Comparison of ENCODE assay signal across 20 cellular contexts in genomic region chr2:48723125-48723524, GRCh38. TPM values are rescaled to one million over a fixed set of nuclear protein-coding genes. Genes with fewer than 3 reads are reported as not detected.
DNase-seq lines count a peak whose midpoint lies in the region; ATAC-seq and TF ChIP-seq lines count a peak whose summit lies in the region.
"Had no signal": no experiment of that assay in that cellular context is flagged by ENCODE, and none has a peak within 500 bp of the region (broad histone marks: within the 10 kb centered on the region; RNA-seq: fewer than 3 reads in every experiment).

No MANE protein-coding gene starts in this region.

- peak; percentile 57 for ATAC-seq in activated T-helper 17 cell treated with anti-CD3 and anti-CD28 coated beads, Interleukin-2, amount 50 U/mL, for 72 hours (replicated peaks)
- no peak for ATAC-seq in left colon

- no peak overlapping the region for H3K9ac ChIP-seq in fibroblast of lung (ENCODE audit: insufficient read depth, low read length)

- no peak overlapping the region for H3K4me2 ChIP-seq in fibroblast of lung (ENCODE audit: extremely low read depth, insufficient read depth, low read length)

- no peaks in the 10 kb centered on the region for H3K79me2 ChIP-seq in fibroblast of lung (ENCODE audit: control insufficient read depth, insufficient read depth, low read length)

- TF ChIP-seq CTCF in fibroblast of lung (conservative IDR thresholded peaks at IDR 0.05 in 1 of 2, IDR thresholded peaks at IDR 0.05 in 1 of 2; ENCODE audit: low read depth in 1 of 2, low read length in 2 of 2), result no peak

- H3K4me3 Mint-ChIP-seq in activated T-helper 17 cell treated with anti-CD3 and anti-CD28 coated beads, Interleukin-2, amount 50 U/mL, for 72 hours, result no peak overlapping the region
- H3K4me3 Mint-ChIP-seq: activated CD4-positive, alpha-beta T cell treated with anti-CD3 and anti-CD28 coated beads, Interleukin-2, amount 10 ng/mL, durations not matched to agents 7 days and 5 days; CD4-positive, CD25-positive, alpha-beta regulatory T cell had no signal

- in situ Hi-C loops in G401 (cut with HindIII; ENCODE audit: low sequenced_read_pairs), result no loop called here

- intact Hi-C loops in left colon (cut with DNase I, micrococcal nuclease), result no loop called here

- no peaks in the 10 kb centered on the region for H3K9me3 ChIP-seq in fibroblast of lung (ENCODE audit: control insufficient read depth, insufficient read depth, low read depth, low read length)
- H3K9me3 ChIP-seq in effector memory CD4-positive, alpha-beta T cell (ENCODE audit: control insufficient read depth, low read length), result no peaks in the 10 kb centered on the region
- H3K9me3 ChIP-seq: thoracic aorta had no signal

- H4K20me1 ChIP-seq in fibroblast of lung (ENCODE audit: control insufficient read depth, extremely low read depth, insufficient read depth, low read length), result no peaks in the 10 kb centered on the region

- H3K27me3 Mint-ChIP-seq in activated T-helper 17 cell treated with anti-CD3 and anti-CD28 coated beads, Interleukin-2, amount 50 U/mL, for 72 hours, result peaks cover 9% of the 10 kb centered on the region
- H3K27me3 Mint-ChIP-seq: activated CD4-positive, alpha-beta T cell treated with anti-CD3 and anti-CD28 coated beads, Interleukin-2, amount 10 ng/mL, durations not matched to agents 7 days and 5 days had no signal

- H3K9me3 Mint-ChIP-seq in activated T-helper 17 cell treated with anti-CD3 and anti-CD28 coated beads, Interleukin-2, amount 50 U/mL, for 72 hours, result no peaks in the 10 kb centered on the region
- H3K9me3 Mint-ChIP-seq: activated CD4-positive, alpha-beta T cell treated with anti-CD3 and anti-CD28 coated beads, Interleukin-2, amount 10 ng/mL, durations not matched to agents 7 days and 5 days had no signal

- peak overlapping the region; percentile 18 for H3K27ac ChIP-seq in fibroblast of lung (ENCODE audit: insufficient read depth, low read length)
- H3K27ac ChIP-seq in effector memory CD4-positive, alpha-beta T cell (ENCODE audit: insufficient read depth, low read length, poor library complexity, severe bottlenecking), result no peak overlapping the region
- H3K27ac ChIP-seq: thoracic aorta had no signal

- H3K4me3 ChIP-seq in fibroblast of lung (replicated peaks in 1 of 4; ENCODE audit: control extremely low read depth in 1 of 4, insufficient read depth in 1 of 4, low read depth in 3 of 4, low read length in 4 of 4), result no peak overlapping the region
- no peak overlapping the region for H3K4me3 ChIP-seq in effector memory CD4-positive, alpha-beta T cell (ENCODE audit: insufficient read depth, low read depth, low read length, poor library complexity, severe bottlenecking)
- H3K4me3 ChIP-seq: thoracic aorta had no signal

- DNase-seq in GM04503 (ENCODE audit: low read depth), result peak; percentile 77
- peak; percentile 76 to 93 for DNase-seq in fibroblast of lung (ENCODE audit: low read depth in 2 of 2)
- peak; percentile 86 for DNase-seq in renal cortical epithelial cell (ENCODE audit: low read depth)
- no peak for DNase-seq in effector memory CD4-positive, alpha-beta T cell
- DNase-seq in G401 (ENCODE audit: low spot score), result no peak
- DNase-seq in SK-N-DZ (ENCODE audit: low spot score), result no peak
- DNase-seq in left colon, result no peak
- DNase-seq: activated CD4-positive, alpha-beta T cell treated with anti-CD3 and anti-CD28 coated beads, Interleukin-2, amount 10 ng/mL, durations not matched to agents 7 days and 5 days; activated T-cell treated with anti-CD3 and anti-CD28 coated beads, Interleukin-2, amount 50 U/mL, for 1 hour; amygdala; CD4-positive, CD25-positive, alpha-beta regulatory T cell; NCI-H1092; NCI-H2171 treated with DMSO at 0.1 percent for 48 hours; SIG-M5; stimulated activated CD4-positive, alpha-beta T cell treated with anti-CD3 and anti-CD28 coated beads, Interleukin-15, amount 100 ng/mL, for 24 hours; T1000 had no signal

- H3K27ac Mint-ChIP-seq in activated T-helper 17 cell treated with anti-CD3 and anti-CD28 coated beads, Interleukin-2, amount 50 U/mL, for 72 hours, result no peak overlapping the region
- H3K27ac Mint-ChIP-seq: activated CD4-positive, alpha-beta T cell treated with anti-CD3 and anti-CD28 coated beads, Interleukin-2, amount 10 ng/mL, durations not matched to agents 7 days and 5 days; CD4-positive, CD25-positive, alpha-beta regulatory T cell had no signal

- H2AFZ ChIP-seq in fibroblast of lung (ENCODE audit: low read length), result no peak overlapping the region

- no peaks in the 10 kb centered on the region for H3K36me3 ChIP-seq in fibroblast of lung (ENCODE audit: control insufficient read depth, insufficient read depth, low read length)
- no peaks in the 10 kb centered on the region for H3K36me3 ChIP-seq in effector memory CD4-positive, alpha-beta T cell (ENCODE audit: control insufficient read depth, insufficient read depth, low read length)
- H3K36me3 ChIP-seq: thoracic aorta had no signal

- H3K27me3 ChIP-seq in fibroblast of lung (ENCODE audit: control insufficient read depth, insufficient read depth, low read length), result no peaks in the 10 kb centered on the region
- H3K27me3 ChIP-seq in effector memory CD4-positive, alpha-beta T cell (replicated peaks; ENCODE audit: control insufficient read depth, insufficient read depth, low read length, poor library complexity, severe bottlenecking), result no peaks in the 10 kb centered on the region

- no peaks in the 10 kb centered on the region for H3K4me1 Mint-ChIP-seq in activated T-helper 17 cell treated with anti-CD3 and anti-CD28 coated beads, Interleukin-2, amount 50 U/mL, for 72 hours
- H3K4me1 Mint-ChIP-seq: activated CD4-positive, alpha-beta T cell treated with anti-CD3 and anti-CD28 coated beads, Interleukin-2, amount 10 ng/mL, durations not matched to agents 7 days and 5 days; CD4-positive, CD25-positive, alpha-beta regulatory T cell had no signal

- H3K36me3 Mint-ChIP-seq in activated T-helper 17 cell treated with anti-CD3 and anti-CD28 coated beads, Interleukin-2, amount 50 U/mL, for 72 hours (ENCODE audit: low read depth), result no peaks in the 10 kb centered on the region
- H3K36me3 Mint-ChIP-seq: CD4-positive, CD25-positive, alpha-beta regulatory T cell had no signal

- H3K4me1 ChIP-seq in fibroblast of lung (ENCODE audit: control insufficient read depth, extremely low read depth, insufficient read depth, low read length), result peaks cover 3% of the 10 kb centered on the region
- no peaks in the 10 kb centered on the region for H3K4me1 ChIP-seq in effector memory CD4-positive, alpha-beta T cell (ENCODE audit: control insufficient read depth, insufficient read depth, low read length, poor library complexity, severe bottlenecking)

RNA-seq across cellular contexts. Expression of gene LHCGR, which starts 32.4 kb away (rescaled TPM):
- not detected for total RNA-seq in activated T-helper 17 cell treated with anti-CD3 and anti-CD28 coated beads, Interleukin-2, amount 50 U/mL, for 72 hours
- total RNA-seq in fibroblast of lung (not detected in 2 replicates), renal cortical epithelial cell (not detected in 2 replicates), left colon (not detected)
- polyA plus RNA-seq in fibroblast of lung, result 0.12 TPM in 1 of 2 replicates, not detected in the other
- polyA plus RNA-seq in fibroblast of lung (2012), result 0.20 TPM in 1 of 2 replicates, not detected in the other
- polyA minus RNA-seq in fibroblast of lung (ENCODE audit: low replicate concordance), result not detected in 2 replicates
- not detected in 2 replicates for total RNA-seq in G401 (2014; rRNA removed; shearing (Covaris generic))
- polyA plus RNA-seq in SK-N-DZ (2014; cell fraction: cytosol; rRNA removed), result 0.46 TPM in 1 of 2 replicates, not detected in the other
- polyA plus RNA-seq in SK-N-DZ (2014; cell fraction: nucleus; rRNA removed), result 1.8 TPM in 1 of 2 replicates, not detected in the other
- total RNA-seq: activated CD4-positive, alpha-beta T cell treated with anti-CD3 and anti-CD28 coated beads, Interleukin-2, amount 10 ng/mL, durations not matched to agents 7 days and 5 days; CD4-positive, CD25-positive, alpha-beta regulatory T cell; Daoy; dermis microvascular lymphatic vessel endothelial cell; thoracic aorta had no signal
- polyA plus RNA-seq: CD4-positive, CD25-positive, alpha-beta regulatory T cell had no signal

Comparison
In these comparisons a context has a peak if more than half of its experiments do, and no peak if none do; other contexts are left out.
1. DNase-seq: peak in GM04503 (single experiment), fibroblast of lung (2 of 2) and renal cortical epithelial cell (single experiment); none in effector memory CD4-positive, alpha-beta T cell (0 of 3), G401 (single experiment), SK-N-DZ (single experiment) and left colon (0 of 2).